Comparison of ENCODE assay signal across 8 cellular contexts in the genomic region with DNA sequence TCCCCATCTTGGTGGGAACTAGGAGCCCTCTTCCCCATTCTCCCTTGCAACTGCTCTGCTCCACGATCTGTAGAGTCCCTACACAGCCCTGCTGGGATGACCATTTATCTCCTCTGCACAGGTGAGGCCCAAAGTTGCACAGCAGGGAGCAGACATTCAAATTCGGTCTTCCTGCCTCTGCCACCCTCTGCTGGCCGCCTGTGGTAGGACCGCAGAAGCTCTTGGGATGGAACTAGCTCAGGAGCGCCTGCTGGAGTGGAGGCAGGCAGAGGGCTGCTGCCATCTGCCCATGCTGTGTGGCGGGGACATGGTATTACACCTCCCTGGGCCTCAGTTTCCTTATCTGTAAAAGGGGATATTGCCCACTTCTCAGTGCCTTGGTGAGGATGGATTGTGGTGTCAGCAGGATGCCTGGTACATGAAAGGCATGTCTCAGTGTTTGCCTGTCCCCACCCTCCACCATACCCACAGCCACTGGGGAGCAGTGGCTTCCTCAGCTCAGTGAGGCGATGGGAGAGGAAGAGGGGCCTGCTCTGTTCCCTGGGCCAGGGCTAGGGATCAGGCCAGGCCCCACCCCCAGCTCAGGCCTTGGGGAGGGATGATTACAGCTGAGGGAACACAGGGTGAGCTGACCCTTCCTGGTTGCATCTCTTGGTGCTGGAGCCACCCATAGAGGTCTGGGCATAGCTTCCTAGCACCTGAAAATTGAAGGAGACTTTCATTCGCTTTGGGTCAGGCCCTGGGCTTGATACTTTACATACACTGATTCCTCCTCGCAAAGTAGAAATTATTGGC. TPM values are rescaled to one million over a fixed set of nuclear protein-coding genes. Genes with fewer than 3 reads are reported as not detected.
DNase-seq lines count a peak whose midpoint lies in the region; ATAC-seq, FAIRE-seq and TF ChIP-seq lines count a peak whose summit lies in the region.

No MANE protein-coding gene starts in this region.

- TF ChIP-seq EP300 in H1 (IDR thresholded peaks at IDR 0.05; ENCODE audit: borderline replicate concordance in 1 of 2, low read depth in 2 of 2, low read length in 2 of 2): no peak

- peak; percentile 84 for ATAC-seq in GM19372 (IDR thresholded peaks at IDR 0.05; ENCODE audit: low read depth, unreplicated experiment)

- WGBS in H1 (ENCODE audit: extremely low coverage in 1 of 2, insufficient coverage in 1 of 2, insufficient read length in 1 of 2, insufficient replicate concordance in 2 of 2, low coverage in 1 of 2, low lambda C conversion rate in 2 of 2, missing lambda C conversion rate in 1 of 2), 2 experiments: 44% methylated on average over 9 of the region's 9 CpGs; no CpG with 5 or more reads in 1 of the 2 experiments

- H2AFZ ChIP-seq in H1 (ENCODE audit: low read length): no peak overlapping the region

- H3K27ac Mint-ChIP-seq in CD14-positive monocyte: no peak overlapping the region

- H3K9ac ChIP-seq in H1 (replicated peaks in 1 of 4; ENCODE audit: extremely low read depth in 1 of 4, low read depth in 3 of 4, low read length in 3 of 4): no peak overlapping the region

- H2BK12ac ChIP-seq in H1 (ENCODE audit: low read depth, low read length): no peak overlapping the region

- H4K8ac ChIP-seq in H1 (ENCODE audit: extremely low read depth, insufficient read depth, low read length): peak overlapping the region; percentile 39; the same call in 1 of the 2 replicates

- TF ChIP-seq CTCF in CD14-positive monocyte (IDR thresholded peaks at IDR 0.05): peak; percentile 89
- TF ChIP-seq CTCF in H1 (IDR thresholded peaks at IDR 0.05; ENCODE audit: control extremely low read depth in 1 of 3, insufficient read depth in 1 of 3, low read depth in 1 of 3, low read length in 3 of 3): peak; percentile 96 to 100 (median 100)

- H2BK120ac ChIP-seq in H1 (replicated peaks; ENCODE audit: low read depth, low read length): no peak overlapping the region

- no peaks in the 10 kb centered on the region for H3K23me2 ChIP-seq in H1 (ENCODE audit: low read depth, low read length)

- DNase-seq in CD14-positive monocyte (ENCODE audit: low spot score): peak; percentile 69
- DNase-seq in HK-2 (ENCODE audit: unreplicated experiment): peak; percentile 60
- DNase-seq in NOMO-1 (lab: John Stamatoyannopoulos, UW; ENCODE audit: unreplicated experiment in 2 of 2): peak; percentile 57 to 59
- peak; percentile 33 to 48 (median 48) for DNase-seq in activated CD8-positive, alpha-beta memory T cell treated with anti-CD3 and anti-CD28 coated beads for 48 hours (ENCODE audit: low read depth in 2 of 3, low spot score in 2 of 3)
- DNase-seq in H1 (ENCODE audit: low read depth in 1 of 2, low spot score in 2 of 2): peak; percentile 73 to 97
- peak; percentile 79 for DNase-seq in midbrain (lab: John Stamatoyannopoulos, UW)
- DNase-seq in stimulated activated CD8-positive, alpha-beta memory T cell treated with anti-CD3 and anti-CD28 coated beads, Interleukin-4, amount 100 ng/mL, for 4 hours (ENCODE audit: low read depth in 2 of 2, low spot score in 1 of 2): peak; percentile 32 to 58

- no peaks in the 10 kb centered on the region for H3K79me1 ChIP-seq in H1 (ENCODE audit: low read depth, low read length)

- H4K20me1 ChIP-seq in H1 (replicated peaks in 1 of 2; ENCODE audit: control insufficient read depth in 1 of 2, insufficient read depth in 2 of 2, low read length in 2 of 2): peaks cover 0 to 4% of the 10 kb centered on the region in 2 experiments

- no peak overlapping the region for H3K4me3 ChIP-seq in H1 (ENCODE audit: extremely low read depth in 1 of 4, insufficient read depth in 2 of 4, low read depth in 3 of 4, low read length in 4 of 4)

- H3K36me3 ChIP-seq in H1 (ENCODE audit: control insufficient read depth in 2 of 4, insufficient read depth in 4 of 4, low read length in 3 of 4): no peaks in the 10 kb centered on the region

- H3K23ac ChIP-seq in H1 (ENCODE audit: insufficient read length): no peak overlapping the region

- peaks cover 0 to 5% (median 2%) of the 10 kb centered on the region in 3 donors for H3K27me3 Mint-ChIP-seq in CD14-positive monocyte (ENCODE audit: low read depth in 3 of 3)

- peaks cover 0 to 8% (median 2%) of the 10 kb centered on the region in 4 experiments; a peak in 3 of 7 replicates for H3K4me1 ChIP-seq in H1 (replicated peaks in 1 of 4; ENCODE audit: control insufficient read depth in 3 of 4, insufficient read depth in 4 of 4, low read length in 3 of 4)

- no peak overlapping the region; the same call in 1 of the 2 replicates for H3K18ac ChIP-seq in H1 (ENCODE audit: extremely low read depth, low read length)

- no peak overlapping the region for H3K14ac ChIP-seq in H1 (ENCODE audit: insufficient read length)

- H2BK5ac ChIP-seq in H1 (ENCODE audit: low read depth, low read length): no peak overlapping the region

- no peaks in the 10 kb centered on the region for H3K36me3 Mint-ChIP-seq in CD14-positive monocyte

- no peak overlapping the region for H3K56ac ChIP-seq in H1 (replicated peaks; ENCODE audit: insufficient read length, low read depth, low read length)

- no peaks in the 10 kb centered on the region for H3K4me1 Mint-ChIP-seq in CD14-positive monocyte

- intact Hi-C loops in CD14-positive monocyte (cut with micrococcal nuclease): loop anchor here (2.0 kb wide), 2 partner anchors 43 to 45 kb away; no protein-coding TSS in a partner anchor

- no peaks in the 10 kb centered on the region for H3K79me2 ChIP-seq in H1 (ENCODE audit: control insufficient read depth in 1 of 2, insufficient read depth in 2 of 2, low read length in 2 of 2)

- TF ChIP-seq RAD21 in H1 (IDR thresholded peaks at IDR 0.05 in 1 of 2, conservative IDR thresholded peaks at IDR 0.05 in 1 of 2; ENCODE audit: low read depth in 2 of 2, low read length in 2 of 2): peak; percentile 92 to 93

- FAIRE-seq in H1 (lab: Jason Lieb, UNC): peak; percentile 97

- TF ChIP-seq POLR2A in H1 (IDR thresholded peaks at IDR 0.05; ENCODE audit: control extremely low read depth in 1 of 2, low read depth in 2 of 2, low read length in 2 of 2): no peak

- H4K5ac ChIP-seq in H1 (ENCODE audit: insufficient read length, low read depth, low read length): no peak overlapping the region

- H3K27ac ChIP-seq in H1 (ENCODE audit: low read depth, low read length): no peak overlapping the region

- H3K27me3 ChIP-seq in H1 (replicated peaks in 1 of 4; ENCODE audit: control insufficient read depth in 3 of 4, extremely low read depth in 1 of 4, insufficient read depth in 3 of 4, low read length in 3 of 4): no peaks in the 10 kb centered on the region

- CTCF ChIA-PET in H1 (lab: Charles Lee; ENCODE audit: partially characterized antibody): interaction anchor here (0.7 to 11.6 kb wide), 50 partner anchors 11 to 1623 kb away, joined by 3 to 297 read pairs (median 7); a partner anchor contains a TSS

- no peak overlapping the region for H2AK5ac ChIP-seq in H1 (ENCODE audit: low read depth, low read length)

- H4K91ac ChIP-seq in H1 (replicated peaks; ENCODE audit: insufficient read length, low read length): no peak overlapping the region

- H3K9me3 ChIP-seq in H1 (ENCODE audit: insufficient read depth in 2 of 2, low read depth in 1 of 2, low read length in 1 of 2): no peaks in the 10 kb centered on the region

- H3K4me3 Mint-ChIP-seq in CD14-positive monocyte: no peak overlapping the region

- H3K9me3 Mint-ChIP-seq in CD14-positive monocyte: no peaks in the 10 kb centered on the region

- peak overlapping the region; percentile 32; the same call in 1 of the 2 replicates for H2BK20ac ChIP-seq in H1 (ENCODE audit: low read length)

- POLR2A ChIA-PET in H1 (lab: Charles Lee; ENCODE audit: partially characterized antibody): interaction anchor here (1.0 to 1.8 kb wide), 3 partner anchors 8 to 43 kb away, joined by 4 to 9 read pairs (median 4); a partner anchor contains a TSS

- H3K4ac ChIP-seq in H1 (replicated peaks; ENCODE audit: insufficient read length, low read depth, low read length): no peak overlapping the region

- H2BK15ac ChIP-seq in H1 (ENCODE audit: low read length): no peak overlapping the region

- H3K4me2 ChIP-seq in H1 (ENCODE audit: insufficient read depth in 1 of 2, low read depth in 2 of 2, low read length in 2 of 2): peak overlapping the region in 1 of 2 experiments; percentile 41; a peak in 1 of 4 replicates

RNA-seq across cellular contexts. Expression of a gene that starts 11.3 kb away (rescaled TPM):
- polyA plus RNA-seq in CD14-positive monocyte (not detected), H1 (2011; rRNA removed) (not detected in 2 replicates)
- 0.75 TPM in 1 of 2 replicates, not detected in the other for total RNA-seq in H1 (2021; fragmentation: NEBNext Ultra II Directional; extraction: Animal tissue kit (Norgen Biotek cat#: 25700))
- not detected for polyA plus RNA-seq in H1 (2011; cell fraction: cytosol; rRNA removed)
- 1.3 TPM for polyA plus RNA-seq in H1 (2011; cell fraction: nucleus; rRNA removed)
- not detected in 4 replicates for polyA plus RNA-seq in H1 (2012, experiment 1 of 2)
- not detected for polyA plus RNA-seq in H1 (2012, experiment 2 of 2)
- polyA plus RNA-seq in H1 (2013, experiment 1 of 2): not detected
- not detected for polyA plus RNA-seq in H1 (2013, experiment 2 of 2)
- polyA minus RNA-seq in H1 (2011; rRNA and poly(A)+ RNA removed): 1.0 TPM in 1 of 2 replicates, not detected in the other
- not detected for polyA minus RNA-seq in H1 (2011; cell fraction: cytosol; rRNA and poly(A)+ RNA removed)
- polyA minus RNA-seq in H1 (2011; cell fraction: nucleus; rRNA and poly(A)+ RNA removed): 2.4 TPM

RNA-seq across cellular contexts. Expression of a gene that starts 24.6 kb away (rescaled TPM):
- polyA plus RNA-seq in CD14-positive monocyte (under 1 TPM; 0.28 to 0.62 TPM), H1 (2011; rRNA removed) (21.5 and 26.9 TPM in 2 replicates)
- total RNA-seq in H1 (2021; fragmentation: NEBNext Ultra II Directional; extraction: Animal tissue kit (Norgen Biotek cat#: 25700)): 22.4 and 22.6 TPM in 2 replicates
- 15.4 TPM for polyA plus RNA-seq in H1 (2011; cell fraction: cytosol; rRNA removed)
- polyA plus RNA-seq in H1 (2011; cell fraction: nucleus; rRNA removed): 32.7 TPM
- 10.3 to 18.4 TPM (median 16.8 TPM) in 4 replicates for polyA plus RNA-seq in H1 (2012, experiment 1 of 2)
- polyA plus RNA-seq in H1 (2012, experiment 2 of 2): 14.6 TPM
- 16.3 TPM for polyA plus RNA-seq in H1 (2013, experiment 1 of 2)
- 16.6 TPM for polyA plus RNA-seq in H1 (2013, experiment 2 of 2)
- 15.2 and 16.7 TPM in 2 replicates for polyA minus RNA-seq in H1 (2011; rRNA and poly(A)+ RNA removed)
- 10.2 TPM for polyA minus RNA-seq in H1 (2011; cell fraction: cytosol; rRNA and poly(A)+ RNA removed)
- 11.1 TPM for polyA minus RNA-seq in H1 (2011; cell fraction: nucleus; rRNA and poly(A)+ RNA removed)

RNA-seq across cellular contexts. Expression of a gene that starts 36.7 kb away (rescaled TPM):
- 1 to 10 TPM; 3.5 to 3.6 TPM for polyA plus RNA-seq in CD14-positive monocyte
- total RNA-seq in H1 (2021; fragmentation: NEBNext Ultra II Directional; extraction: Animal tissue kit (Norgen Biotek cat#: 25700)): 1.9 and 2.4 TPM in 2 replicates
- polyA plus RNA-seq in H1 (2011; rRNA removed): 1.5 and 1.9 TPM in 2 replicates
- polyA plus RNA-seq in H1 (2011; cell fraction: cytosol; rRNA removed): 1.5 TPM
- polyA plus RNA-seq in H1 (2011; cell fraction: nucleus; rRNA removed): 10.0 TPM
- polyA plus RNA-seq in H1 (2012, experiment 1 of 2): 1.7 to 2.5 TPM (median 2.0 TPM) in 4 replicates
- 1.2 TPM for polyA plus RNA-seq in H1 (2012, experiment 2 of 2)
- polyA plus RNA-seq in H1 (2013, experiment 1 of 2): 1.5 TPM
- 1.3 TPM for polyA plus RNA-seq in H1 (2013, experiment 2 of 2)
- polyA minus RNA-seq in H1 (2011; rRNA and poly(A)+ RNA removed): 1.0 TPM in 2 replicates
- polyA minus RNA-seq in H1 (2011; cell fraction: cytosol; rRNA and poly(A)+ RNA removed): 1.1 TPM
- polyA minus RNA-seq in H1 (2011; cell fraction: nucleus; rRNA and poly(A)+ RNA removed): 2.4 TPM

RNA-seq across cellular contexts. Expression of a gene that starts 57.1 kb away (rescaled TPM):
- polyA plus RNA-seq in CD14-positive monocyte (not detected), H1 (2011; rRNA removed) (0.02 TPM in 1 of 2 replicates, not detected in the other)
- total RNA-seq in H1 (2021; fragmentation: NEBNext Ultra II Directional; extraction: Animal tissue kit (Norgen Biotek cat#: 25700)): not detected in 2 replicates
- polyA plus RNA-seq in H1 (2011; cell fraction: cytosol; rRNA removed): not detected
- not detected for polyA plus RNA-seq in H1 (2011; cell fraction: nucleus; rRNA removed)
- not detected in 4 replicates for polyA plus RNA-seq in H1 (2012, experiment 1 of 2)
- polyA plus RNA-seq in H1 (2012, experiment 2 of 2): not detected
- not detected for polyA plus RNA-seq in H1 (2013, experiment 1 of 2)
- polyA plus RNA-seq in H1 (2013, experiment 2 of 2): not detected
- polyA minus RNA-seq in H1 (2011; rRNA and poly(A)+ RNA removed): 0.06 TPM in 1 of 2 replicates, not detected in the other
- polyA minus RNA-seq in H1 (2011; cell fraction: cytosol; rRNA and poly(A)+ RNA removed): not detected
- polyA minus RNA-seq in H1 (2011; cell fraction: nucleus; rRNA and poly(A)+ RNA removed): not detected

Comparison
In these comparisons a context has a peak if more than half of its experiments do, and no peak if none do; other contexts are left out.
1. RNA of a gene that starts 24.6 kb away (polyA plus RNA-seq): 10.3 to 32.7 TPM in H1; 0.28 to 0.62 TPM in CD14-positive monocyte; every median in the first group is over 4 times any median in the second.
2. Peak in every context shown above with its lines, with median percentiles within 50 percentile points of each other: DNase-seq.